ENCODE assay signal across 8 cellular contexts in genomic region chr5:154221371-154221896, GRCh38. TPM values are rescaled to one million over a fixed set of nuclear protein-coding genes. Genes with fewer than 3 reads are reported as not detected.
A peak's percentile ranks its signal among the peaks of the same experiment; 100 is the strongest.
DNase-seq lines count a peak whose midpoint lies in the region; ATAC-seq, FAIRE-seq and TF ChIP-seq lines count a peak whose summit lies in the region.

No MANE protein-coding gene starts in this region.

- no peak overlapping the region for H3K4me3 ChIP-seq in endothelial cell of umbilical vein (replicated peaks in 1 of 3; ENCODE audit: insufficient read depth in 1 of 3, low read depth in 1 of 3, low read length in 3 of 3)

- peak overlapping the region; percentile 38 for H3K4me2 ChIP-seq in endothelial cell of umbilical vein (ENCODE audit: insufficient read depth, low read length)

- DNase-seq in activated CD4-positive, alpha-beta T cell treated with anti-CD3 and anti-CD28 coated beads, Interleukin-2, amount 50 U/mL, for 4 hours, result peak; percentile 39 to 48
- DNase-seq in endothelial cell of umbilical vein (ENCODE audit: low read depth, low spot score), result peak; percentile 58
- DNase-seq in sciatic nerve (ENCODE audit: low spot score), result no peak
- DNase-seq in putamen (ENCODE audit: low spot score), result no peak
- DNase-seq in HPDE6-E6E7 (ENCODE audit: extremely low spot score), result no peak
- no peak for DNase-seq in occipital lobe (lab: John Stamatoyannopoulos, UW)

- peaks cover 7% of the 10 kb centered on the region for H3K79me2 ChIP-seq in endothelial cell of umbilical vein (ENCODE audit: control insufficient read depth, insufficient read depth, low read length)

- peak; percentile 95 for FAIRE-seq in endothelial cell of umbilical vein (lab: Jason Lieb, UNC)

- ATAC-seq in GM18498 (IDR thresholded peaks at IDR 0.05; ENCODE audit: unreplicated experiment) (peak; percentile 65), HG03457 (IDR thresholded peaks at IDR 0.05; ENCODE audit: unreplicated experiment) (peak; percentile 64), sciatic nerve (peak; percentile 77)

- H4K20me1 ChIP-seq in endothelial cell of umbilical vein (replicated peaks; ENCODE audit: control insufficient read depth, extremely low read depth, insufficient read depth, low read length), result no peaks in the 10 kb centered on the region

- no peak for TF ChIP-seq CTCF in endothelial cell of umbilical vein (IDR thresholded peaks at IDR 0.05; ENCODE audit: extremely low read depth in 1 of 2, insufficient read depth in 1 of 2, low read depth in 1 of 2, low read length in 2 of 2)

- no peaks in the 10 kb centered on the region for H3K9me3 ChIP-seq in endothelial cell of umbilical vein (replicated peaks; ENCODE audit: control insufficient read depth, insufficient read depth, low read length)

- no peak for TF ChIP-seq POLR2A in endothelial cell of umbilical vein (IDR thresholded peaks at IDR 0.05; ENCODE audit: low read depth, low read length)

- H3K27me3 ChIP-seq in endothelial cell of umbilical vein (ENCODE audit: control insufficient read depth in 2 of 2, insufficient read depth in 2 of 2, low read length in 2 of 2), result no peaks in the 10 kb centered on the region

- CTCF ChIA-PET in endothelial cell of umbilical vein (lab: Charles Lee), result interaction anchor here (1.0 to 1.6 kb wide), 9 partner anchors 10 to 183 kb away, joined by 3 to 5 read pairs (median 3); partner anchors contain the start of gene GALNT10

- dilution Hi-C loops in endothelial cell of umbilical vein (cut with MboI; ENCODE audit: extremely low pct_ligation_motif_present, low sequenced_read_pairs), result no loop called here

- peak overlapping the region; percentile 21 for H2AFZ ChIP-seq in endothelial cell of umbilical vein (ENCODE audit: low read depth, low read length)

- no TSS peak for BruUV-seq in endothelial cell of umbilical vein (replicated peaks; lab: Mats Ljungman, UMichigan)

- no peaks in the 10 kb centered on the region for H3K9me1 ChIP-seq in endothelial cell of umbilical vein (replicated peaks; ENCODE audit: control insufficient read depth, extremely low read depth, insufficient read depth, low read length)

- no peaks in the 10 kb centered on the region for H3K36me3 ChIP-seq in endothelial cell of umbilical vein (ENCODE audit: control insufficient read depth in 2 of 2, extremely low read depth in 1 of 2, insufficient read depth in 2 of 2, low read length in 2 of 2)

- H3K4me1 ChIP-seq in endothelial cell of umbilical vein (ENCODE audit: control insufficient read depth, extremely low read depth, insufficient read depth, low read length), result peaks cover 23% of the 10 kb centered on the region

- H3K9ac ChIP-seq in endothelial cell of umbilical vein (replicated peaks; ENCODE audit: extremely low read depth, insufficient read depth, low read length), result peak overlapping the region; percentile 52

- H3K27ac ChIP-seq in endothelial cell of umbilical vein (ENCODE audit: insufficient read depth, low read depth, low read length), result peak overlapping the region; percentile 60

- intact Hi-C loops in endothelial cell of umbilical vein (cut with micrococcal nuclease), result loop anchor here (2.0 kb wide), 1 partner anchor 65 kb away; no protein-coding TSS in a partner anchor
- intact Hi-C loops in sciatic nerve (cut with DNase I), result no loop called here

- POLR2A ChIA-PET in endothelial cell of umbilical vein (lab: Charles Lee), result no interaction called here

TF ChIP-seq in endothelial cell of umbilical vein, 7 proteins besides CTCF, POLR2A, EP300 and RAD21:
- TF ChIP-seq MYC (IDR thresholded peaks at IDR 0.05; ENCODE audit: low read depth, low read length), result no peak
- TF ChIP-seq JUN (IDR thresholded peaks at IDR 0.05; ENCODE audit: borderline replicate concordance, insufficient read depth, insufficient read length, low read depth), result no peak
- no peak for TF ChIP-seq EZH2 (IDR thresholded peaks at IDR 0.05; ENCODE audit: borderline replicate concordance, low read depth, low read length, severe bottlenecking)
- no peak for TF ChIP-seq MAX (IDR thresholded peaks at IDR 0.05; ENCODE audit: insufficient read depth, insufficient read length)
- no peak for TF ChIP-seq POLR2AphosphoS5 (IDR thresholded peaks at IDR 0.05; ENCODE audit: insufficient read depth, low read depth, low read length)
- TF ChIP-seq FOS (IDR thresholded peaks at IDR 0.05; ENCODE audit: borderline replicate concordance, insufficient read depth, low read length), result no peak
- TF ChIP-seq GATA2 (IDR thresholded peaks at IDR 0.05; ENCODE audit: insufficient read depth, insufficient read length, low read depth, low read length), result no peak

RNA-seq across cellular contexts. Expression of gene GALNT10, which starts 30.9 kb away (rescaled TPM):
- total RNA-seq in endothelial cell of umbilical vein, result 77.6 and 85.1 TPM in 2 replicates
- polyA plus RNA-seq in endothelial cell of umbilical vein, result 58.1 and 70.2 TPM in 2 replicates
- polyA plus RNA-seq in endothelial cell of umbilical vein (2011; cell fraction: cytosol; rRNA removed), result 81.0 and 102 TPM in 2 replicates
- 146 and 157 TPM in 2 replicates for polyA plus RNA-seq in endothelial cell of umbilical vein (2011; cell fraction: nucleus; rRNA removed)
- polyA plus RNA-seq in endothelial cell of umbilical vein (2012), result 82.4 and 124 TPM in 2 replicates
- 230 and 266 TPM in 2 replicates for polyA minus RNA-seq in endothelial cell of umbilical vein
- 9.2 TPM for polyA minus RNA-seq in endothelial cell of umbilical vein (2011; cell fraction: cytosol; rRNA and poly(A)+ RNA removed)
- polyA minus RNA-seq in endothelial cell of umbilical vein (2011; cell fraction: nucleus; rRNA and poly(A)+ RNA removed), result 166 and 209 TPM in 2 replicates
- 29.0 TPM for total RNA-seq in sciatic nerve
- total RNA-seq in occipital lobe, result 10.1 TPM

Comparison
In these comparisons a context has a peak if more than half of its experiments do, and no peak if none do; other contexts are left out.
1. DNase-seq: peak in activated CD4-positive, alpha-beta T cell treated with anti-CD3 and anti-CD28 coated beads, Interleukin-2, amount 50 U/mL, for 4 hours (2 of 2) and endothelial cell of umbilical vein (single experiment); none in sciatic nerve (single experiment), putamen (single experiment), HPDE6-E6E7 (single experiment) and occipital lobe (single experiment).
2. Peak in every context shown above with its lines, with median percentiles within 50 percentile points of each other: ATAC-seq.